Comparison of ENCODE assay signal across 1 cellular context in the genomic region with DNA sequence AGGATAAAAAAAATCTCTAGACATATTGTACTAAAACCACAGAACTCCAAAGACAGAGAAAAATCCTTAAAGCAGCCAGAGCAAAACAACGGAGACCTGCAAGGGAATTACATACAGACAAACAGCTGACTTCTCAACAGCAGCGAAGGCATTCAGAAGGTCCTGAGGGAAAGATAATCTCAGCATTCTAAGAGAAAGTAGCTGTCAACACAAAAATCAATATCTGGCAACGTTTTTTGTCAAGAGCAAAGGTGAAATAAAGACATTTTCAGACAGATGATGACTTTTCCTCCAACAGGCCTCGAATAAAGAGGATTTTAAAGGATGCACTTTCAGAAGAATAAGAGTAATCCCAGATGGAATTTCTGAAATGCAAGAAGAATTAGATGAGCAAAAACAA.
TF ChIP-seq lines count a peak whose summit lies in the region.

No MANE protein-coding gene starts in this region.

TF ChIP-seq in HepG2, 621 proteins besides CTCF, POLR2A, EP300 and RAD21 (continued from another document and continues in another):
- TF ChIP-seq, protein P1, sequence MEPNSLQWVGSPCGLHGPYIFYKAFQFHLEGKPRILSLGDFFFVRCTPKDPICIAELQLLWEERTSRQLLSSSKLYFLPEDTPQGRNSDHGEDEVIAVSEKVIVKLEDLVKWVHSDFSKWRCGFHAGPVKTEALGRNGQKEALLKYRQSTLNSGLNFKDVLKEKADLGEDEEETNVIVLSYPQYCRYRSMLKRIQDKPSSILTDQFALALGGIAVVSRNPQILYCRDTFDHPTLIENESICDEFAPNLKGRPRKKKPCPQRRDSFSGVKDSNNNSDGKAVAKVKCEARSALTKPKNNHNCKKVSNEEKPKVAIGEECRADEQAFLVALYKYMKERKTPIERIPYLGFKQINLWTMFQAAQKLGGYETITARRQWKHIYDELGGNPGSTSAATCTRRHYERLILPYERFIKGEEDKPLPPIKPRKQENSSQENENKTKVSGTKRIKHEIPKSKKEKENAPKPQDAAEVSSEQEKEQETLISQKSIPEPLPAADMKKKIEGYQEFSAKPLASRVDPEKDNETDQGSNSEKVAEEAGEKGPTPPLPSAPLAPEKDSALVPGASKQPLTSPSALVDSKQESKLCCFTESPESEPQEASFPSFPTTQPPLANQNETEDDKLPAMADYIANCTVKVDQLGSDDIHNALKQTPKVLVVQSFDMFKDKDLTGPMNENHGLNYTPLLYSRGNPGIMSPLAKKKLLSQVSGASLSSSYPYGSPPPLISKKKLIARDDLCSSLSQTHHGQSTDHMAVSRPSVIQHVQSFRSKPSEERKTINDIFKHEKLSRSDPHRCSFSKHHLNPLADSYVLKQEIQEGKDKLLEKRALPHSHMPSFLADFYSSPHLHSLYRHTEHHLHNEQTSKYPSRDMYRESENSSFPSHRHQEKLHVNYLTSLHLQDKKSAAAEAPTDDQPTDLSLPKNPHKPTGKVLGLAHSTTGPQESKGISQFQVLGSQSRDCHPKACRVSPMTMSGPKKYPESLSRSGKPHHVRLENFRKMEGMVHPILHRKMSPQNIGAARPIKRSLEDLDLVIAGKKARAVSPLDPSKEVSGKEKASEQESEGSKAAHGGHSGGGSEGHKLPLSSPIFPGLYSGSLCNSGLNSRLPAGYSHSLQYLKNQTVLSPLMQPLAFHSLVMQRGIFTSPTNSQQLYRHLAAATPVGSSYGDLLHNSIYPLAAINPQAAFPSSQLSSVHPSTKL (CRISPR knock-in tag; IDR thresholded peaks at IDR 0.05) = peak; percentile 86
- no peak for TF ChIP-seq ZNF251 (CRISPR knock-in tag; IDR thresholded peaks at IDR 0.05)
- TF ChIP-seq SP140L (CRISPR knock-in tag; IDR thresholded peaks at IDR 0.05; ENCODE audit: borderline replicate concordance) = no peak
- no peak for TF ChIP-seq ZBTB8A (CRISPR knock-in tag; IDR thresholded peaks at IDR 0.05; ENCODE audit: borderline replicate concordance, low read depth)
- no peak for TF ChIP-seq KAT7 (CRISPR knock-in tag; IDR thresholded peaks at IDR 0.05; ENCODE audit: borderline replicate concordance)
- no peak for TF ChIP-seq ZNF335 (CRISPR knock-in tag; IDR thresholded peaks at IDR 0.05)
- peak; percentile 46; the same call in 1 of the 2 replicates for TF ChIP-seq SOX5 (CRISPR knock-in tag; IDR thresholded peaks at IDR 0.05; ENCODE audit: borderline replicate concordance)
- TF ChIP-seq KMT2B (CRISPR knock-in tag; IDR thresholded peaks at IDR 0.05) = 0 out of 2 replicates have a peak, but pooled peaks have one; percentile 27
- no peak for TF ChIP-seq TOE1 (CRISPR knock-in tag; IDR thresholded peaks at IDR 0.05)
- TF ChIP-seq MXD4 (CRISPR knock-in tag; IDR thresholded peaks at IDR 0.05) = no peak
- TF ChIP-seq GZF1 (CRISPR knock-in tag; IDR thresholded peaks at IDR 0.05) = no peak
- TF ChIP-seq SALL1 (CRISPR knock-in tag; IDR thresholded peaks at IDR 0.05) = peak; percentile 21; the same call in 1 of the 2 replicates
- 0 out of 2 replicates have a peak, but pooled peaks have one; percentile 25 for TF ChIP-seq PHF21A (CRISPR knock-in tag; IDR thresholded peaks at IDR 0.05)
- TF ChIP-seq, protein P2, sequence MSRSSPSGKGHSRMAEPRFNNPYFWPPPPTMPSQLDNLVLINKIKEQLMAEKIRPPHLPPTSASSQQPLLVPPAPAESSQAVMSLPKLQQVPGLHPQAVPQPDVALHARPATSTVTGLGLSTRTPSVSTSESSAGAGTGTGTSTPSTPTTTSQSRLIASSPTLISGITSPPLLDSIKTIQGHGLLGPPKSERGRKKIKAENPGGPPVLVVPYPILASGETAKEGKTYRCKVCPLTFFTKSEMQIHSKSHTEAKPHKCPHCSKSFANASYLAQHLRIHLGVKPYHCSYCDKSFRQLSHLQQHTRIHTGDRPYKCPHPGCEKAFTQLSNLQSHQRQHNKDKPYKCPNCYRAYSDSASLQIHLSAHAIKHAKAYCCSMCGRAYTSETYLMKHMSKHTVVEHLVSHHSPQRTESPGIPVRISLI (CRISPR knock-in tag; IDR thresholded peaks at IDR 0.05; ENCODE audit: borderline replicate concordance) = peak; percentile 57; the same call in 1 of the 2 replicates
- TF ChIP-seq ZNF567 (CRISPR knock-in tag; IDR thresholded peaks at IDR 0.05; ENCODE audit: borderline replicate concordance) = no peak
- TF ChIP-seq, protein P3, sequence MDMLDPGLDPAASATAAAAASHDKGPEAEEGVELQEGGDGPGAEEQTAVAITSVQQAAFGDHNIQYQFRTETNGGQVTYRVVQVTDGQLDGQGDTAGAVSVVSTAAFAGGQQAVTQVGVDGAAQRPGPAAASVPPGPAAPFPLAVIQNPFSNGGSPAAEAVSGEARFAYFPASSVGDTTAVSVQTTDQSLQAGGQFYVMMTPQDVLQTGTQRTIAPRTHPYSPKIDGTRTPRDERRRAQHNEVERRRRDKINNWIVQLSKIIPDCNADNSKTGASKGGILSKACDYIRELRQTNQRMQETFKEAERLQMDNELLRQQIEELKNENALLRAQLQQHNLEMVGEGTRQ (IDR thresholded peaks at IDR 0.05; ENCODE audit: low read depth, low read length) = no peak
- TF ChIP-seq, protein P3 (CRISPR knock-in tag; IDR thresholded peaks at IDR 0.05; ENCODE audit: borderline replicate concordance) = no peak
- TF ChIP-seq, protein P4, sequence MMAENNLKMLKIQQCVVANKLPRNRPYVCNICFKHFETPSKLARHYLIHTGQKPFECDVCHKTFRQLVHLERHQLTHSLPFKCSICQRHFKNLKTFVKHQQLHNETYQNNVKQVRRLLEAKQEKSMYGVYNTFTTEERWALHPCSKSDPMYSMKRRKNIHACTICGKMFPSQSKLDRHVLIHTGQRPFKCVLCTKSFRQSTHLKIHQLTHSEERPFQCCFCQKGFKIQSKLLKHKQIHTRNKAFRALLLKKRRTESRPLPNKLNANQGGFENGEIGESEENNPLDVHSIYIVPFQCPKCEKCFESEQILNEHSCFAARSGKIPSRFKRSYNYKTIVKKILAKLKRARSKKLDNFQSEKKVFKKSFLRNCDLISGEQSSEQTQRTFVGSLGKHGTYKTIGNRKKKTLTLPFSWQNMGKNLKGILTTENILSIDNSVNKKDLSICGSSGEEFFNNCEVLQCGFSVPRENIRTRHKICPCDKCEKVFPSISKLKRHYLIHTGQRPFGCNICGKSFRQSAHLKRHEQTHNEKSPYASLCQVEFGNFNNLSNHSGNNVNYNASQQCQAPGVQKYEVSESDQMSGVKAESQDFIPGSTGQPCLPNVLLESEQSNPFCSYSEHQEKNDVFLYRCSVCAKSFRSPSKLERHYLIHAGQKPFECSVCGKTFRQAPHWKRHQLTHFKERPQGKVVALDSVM (CRISPR knock-in tag; IDR thresholded peaks at IDR 0.05) = no peak
- TF ChIP-seq, protein P5, sequence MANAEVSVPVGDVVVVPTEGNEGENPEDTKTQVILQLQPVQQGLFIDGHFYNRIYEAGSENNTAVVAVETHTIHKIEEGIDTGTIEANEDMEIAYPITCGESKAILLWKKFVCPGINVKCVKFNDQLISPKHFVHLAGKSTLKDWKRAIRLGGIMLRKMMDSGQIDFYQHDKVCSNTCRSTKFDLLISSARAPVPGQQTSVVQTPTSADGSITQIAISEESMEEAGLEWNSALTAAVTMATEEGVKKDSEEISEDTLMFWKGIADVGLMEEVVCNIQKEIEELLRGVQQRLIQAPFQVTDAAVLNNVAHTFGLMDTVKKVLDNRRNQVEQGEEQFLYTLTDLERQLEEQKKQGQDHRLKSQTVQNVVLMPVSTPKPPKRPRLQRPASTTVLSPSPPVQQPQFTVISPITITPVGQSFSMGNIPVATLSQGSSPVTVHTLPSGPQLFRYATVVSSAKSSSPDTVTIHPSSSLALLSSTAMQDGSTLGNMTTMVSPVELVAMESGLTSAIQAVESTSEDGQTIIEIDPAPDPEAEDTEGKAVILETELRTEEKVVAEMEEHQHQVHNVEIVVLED (CRISPR knock-in tag; IDR thresholded peaks at IDR 0.05; ENCODE audit: borderline replicate concordance) = no peak
- TF ChIP-seq NAIF1 (CRISPR knock-in tag; IDR thresholded peaks at IDR 0.05; ENCODE audit: borderline replicate concordance) = no peak
- no peak for TF ChIP-seq ELF4 (CRISPR knock-in tag; IDR thresholded peaks at IDR 0.05; ENCODE audit: borderline replicate concordance)
- TF ChIP-seq, protein P6, sequence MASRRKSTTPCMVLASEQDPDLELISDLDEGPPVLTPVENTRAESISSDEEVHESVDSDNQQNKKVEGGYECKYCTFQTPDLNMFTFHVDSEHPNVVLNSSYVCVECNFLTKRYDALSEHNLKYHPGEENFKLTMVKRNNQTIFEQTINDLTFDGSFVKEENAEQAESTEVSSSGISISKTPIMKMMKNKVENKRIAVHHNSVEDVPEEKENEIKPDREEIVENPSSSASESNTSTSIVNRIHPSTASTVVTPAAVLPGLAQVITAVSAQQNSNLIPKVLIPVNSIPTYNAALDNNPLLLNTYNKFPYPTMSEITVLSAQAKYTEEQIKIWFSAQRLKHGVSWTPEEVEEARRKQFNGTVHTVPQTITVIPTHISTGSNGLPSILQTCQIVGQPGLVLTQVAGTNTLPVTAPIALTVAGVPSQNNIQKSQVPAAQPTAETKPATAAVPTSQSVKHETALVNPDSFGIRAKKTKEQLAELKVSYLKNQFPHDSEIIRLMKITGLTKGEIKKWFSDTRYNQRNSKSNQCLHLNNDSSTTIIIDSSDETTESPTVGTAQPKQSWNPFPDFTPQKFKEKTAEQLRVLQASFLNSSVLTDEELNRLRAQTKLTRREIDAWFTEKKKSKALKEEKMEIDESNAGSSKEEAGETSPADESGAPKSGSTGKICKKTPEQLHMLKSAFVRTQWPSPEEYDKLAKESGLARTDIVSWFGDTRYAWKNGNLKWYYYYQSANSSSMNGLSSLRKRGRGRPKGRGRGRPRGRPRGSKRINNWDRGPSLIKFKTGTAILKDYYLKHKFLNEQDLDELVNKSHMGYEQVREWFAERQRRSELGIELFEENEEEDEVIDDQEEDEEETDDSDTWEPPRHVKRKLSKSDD (CRISPR knock-in tag; IDR thresholded peaks at IDR 0.05; ENCODE audit: low read depth) = no peak
- no peak for TF ChIP-seq GABPB1 (CRISPR knock-in tag; IDR thresholded peaks at IDR 0.05)
- TF ChIP-seq SNAI1 (CRISPR knock-in tag; IDR thresholded peaks at IDR 0.05; ENCODE audit: borderline replicate concordance) = no peak
- TF ChIP-seq ZNF569 (CRISPR knock-in tag; IDR thresholded peaks at IDR 0.05; ENCODE audit: borderline replicate concordance) = no peak
- no peak for TF ChIP-seq ZNF547 (CRISPR knock-in tag; IDR thresholded peaks at IDR 0.05)
- TF ChIP-seq, protein P7, sequence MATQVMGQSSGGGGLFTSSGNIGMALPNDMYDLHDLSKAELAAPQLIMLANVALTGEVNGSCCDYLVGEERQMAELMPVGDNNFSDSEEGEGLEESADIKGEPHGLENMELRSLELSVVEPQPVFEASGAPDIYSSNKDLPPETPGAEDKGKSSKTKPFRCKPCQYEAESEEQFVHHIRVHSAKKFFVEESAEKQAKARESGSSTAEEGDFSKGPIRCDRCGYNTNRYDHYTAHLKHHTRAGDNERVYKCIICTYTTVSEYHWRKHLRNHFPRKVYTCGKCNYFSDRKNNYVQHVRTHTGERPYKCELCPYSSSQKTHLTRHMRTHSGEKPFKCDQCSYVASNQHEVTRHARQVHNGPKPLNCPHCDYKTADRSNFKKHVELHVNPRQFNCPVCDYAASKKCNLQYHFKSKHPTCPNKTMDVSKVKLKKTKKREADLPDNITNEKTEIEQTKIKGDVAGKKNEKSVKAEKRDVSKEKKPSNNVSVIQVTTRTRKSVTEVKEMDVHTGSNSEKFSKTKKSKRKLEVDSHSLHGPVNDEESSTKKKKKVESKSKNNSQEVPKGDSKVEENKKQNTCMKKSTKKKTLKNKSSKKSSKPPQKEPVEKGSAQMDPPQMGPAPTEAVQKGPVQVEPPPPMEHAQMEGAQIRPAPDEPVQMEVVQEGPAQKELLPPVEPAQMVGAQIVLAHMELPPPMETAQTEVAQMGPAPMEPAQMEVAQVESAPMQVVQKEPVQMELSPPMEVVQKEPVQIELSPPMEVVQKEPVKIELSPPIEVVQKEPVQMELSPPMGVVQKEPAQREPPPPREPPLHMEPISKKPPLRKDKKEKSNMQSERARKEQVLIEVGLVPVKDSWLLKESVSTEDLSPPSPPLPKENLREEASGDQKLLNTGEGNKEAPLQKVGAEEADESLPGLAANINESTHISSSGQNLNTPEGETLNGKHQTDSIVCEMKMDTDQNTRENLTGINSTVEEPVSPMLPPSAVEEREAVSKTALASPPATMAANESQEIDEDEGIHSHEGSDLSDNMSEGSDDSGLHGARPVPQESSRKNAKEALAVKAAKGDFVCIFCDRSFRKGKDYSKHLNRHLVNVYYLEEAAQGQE (IDR thresholded peaks at IDR 0.05; ENCODE audit: borderline replicate concordance in 1 of 2, low read depth in 1 of 2, low read length in 2 of 2) = peak in 1 of 2 experiments; percentile 53; a peak in 1 of 4 replicates
- no peak for TF ChIP-seq ZNF737 (CRISPR knock-in tag; IDR thresholded peaks at IDR 0.05; ENCODE audit: borderline replicate concordance)
- TF ChIP-seq ZSCAN22 (CRISPR knock-in tag; IDR thresholded peaks at IDR 0.05) = no peak
- no peak for TF ChIP-seq ZNF7 (CRISPR knock-in tag; IDR thresholded peaks at IDR 0.05)
- TF ChIP-seq, protein P8, sequence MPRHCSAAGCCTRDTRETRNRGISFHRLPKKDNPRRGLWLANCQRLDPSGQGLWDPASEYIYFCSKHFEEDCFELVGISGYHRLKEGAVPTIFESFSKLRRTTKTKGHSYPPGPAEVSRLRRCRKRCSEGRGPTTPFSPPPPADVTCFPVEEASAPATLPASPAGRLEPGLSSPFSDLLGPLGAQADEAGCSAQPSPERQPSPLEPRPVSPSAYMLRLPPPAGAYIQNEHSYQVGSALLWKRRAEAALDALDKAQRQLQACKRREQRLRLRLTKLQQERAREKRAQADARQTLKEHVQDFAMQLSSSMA (CRISPR knock-in tag; IDR thresholded peaks at IDR 0.05) = no peak
- no peak for TF ChIP-seq RARG (CRISPR knock-in tag; IDR thresholded peaks at IDR 0.05; ENCODE audit: low read depth)
- no peak for TF ChIP-seq WIZ (CRISPR knock-in tag; IDR thresholded peaks at IDR 0.05)
- no peak for TF ChIP-seq ZNF496 (CRISPR knock-in tag; IDR thresholded peaks at IDR 0.05; ENCODE audit: insufficient replicate concordance)
- TF ChIP-seq BRCA1 (CRISPR knock-in tag; IDR thresholded peaks at IDR 0.05) = no peak
- no peak for TF ChIP-seq ARNTL (CRISPR knock-in tag; IDR thresholded peaks at IDR 0.05)
- no peak for TF ChIP-seq AKAP8 (CRISPR knock-in tag; IDR thresholded peaks at IDR 0.05)
- no peak for TF ChIP-seq ZSCAN20 (CRISPR knock-in tag; IDR thresholded peaks at IDR 0.05; ENCODE audit: borderline replicate concordance)
- TF ChIP-seq MAF1 (CRISPR knock-in tag; IDR thresholded peaks at IDR 0.05; ENCODE audit: borderline replicate concordance) = no peak
- no peak for TF ChIP-seq ZNF746 (CRISPR knock-in tag; IDR thresholded peaks at IDR 0.05)
- TF ChIP-seq ZNF253 (CRISPR knock-in tag; IDR thresholded peaks at IDR 0.05; ENCODE audit: borderline replicate concordance) = no peak
- TF ChIP-seq MIER3 (CRISPR knock-in tag; IDR thresholded peaks at IDR 0.05; ENCODE audit: borderline replicate concordance) = no peak
- TF ChIP-seq MIER2 (CRISPR knock-in tag; IDR thresholded peaks at IDR 0.05) = peak; percentile 88
- TF ChIP-seq, protein P9, sequence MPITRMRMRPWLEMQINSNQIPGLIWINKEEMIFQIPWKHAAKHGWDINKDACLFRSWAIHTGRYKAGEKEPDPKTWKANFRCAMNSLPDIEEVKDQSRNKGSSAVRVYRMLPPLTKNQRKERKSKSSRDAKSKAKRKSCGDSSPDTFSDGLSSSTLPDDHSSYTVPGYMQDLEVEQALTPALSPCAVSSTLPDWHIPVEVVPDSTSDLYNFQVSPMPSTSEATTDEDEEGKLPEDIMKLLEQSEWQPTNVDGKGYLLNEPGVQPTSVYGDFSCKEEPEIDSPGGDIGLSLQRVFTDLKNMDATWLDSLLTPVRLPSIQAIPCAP (CRISPR knock-in tag; IDR thresholded peaks at IDR 0.05; ENCODE audit: low read depth) = no peak
